Comparison of ENCODE assay signal across 11 cellular contexts in the genomic region with DNA sequence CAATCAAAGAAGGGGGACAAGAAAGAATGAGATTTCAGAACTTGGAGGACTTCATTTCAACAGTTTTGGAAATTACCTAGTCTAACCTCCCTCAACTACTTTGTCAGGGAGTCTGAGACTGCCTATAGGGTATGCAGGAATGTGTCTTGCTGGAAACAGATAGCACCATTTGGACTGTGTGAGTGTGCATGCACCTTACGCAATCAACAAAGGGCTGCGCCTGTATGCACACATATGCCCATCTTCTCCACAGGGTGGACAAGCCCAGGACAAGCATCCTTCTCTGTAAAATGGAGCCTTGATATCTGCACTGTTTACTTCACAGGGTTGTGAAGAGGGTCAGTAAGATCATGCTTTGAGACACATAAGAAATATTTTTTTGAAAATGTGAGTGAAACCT.
"Had no signal": no experiment of that assay in that cellular context is flagged by ENCODE, and none has a peak within 500 bp of the region (broad histone marks: within the 10 kb centered on the region; RNA-seq: fewer than 3 reads in every experiment).

No MANE protein-coding gene starts in this region.

- ATAC-seq: GM23338, HCT116 had no signal

- DNase-seq: GM23248, GOT3, H7, H9, HCEC 1CT, HFFc6 had no signal

- FAIRE-seq: H1, H54 had no signal

- H3K9me3 ChIP-seq: HAP-1 had no signal

- H3K4me3 ChIP-seq: GM23248, GM23338, HAP-1 had no signal

- H3K27ac ChIP-seq: GM23248 had no signal

- H3K36me3 ChIP-seq: HAP-1 had no signal

- H2AFZ ChIP-seq: GM23248, GM23338 had no signal

- H3K4me2 ChIP-seq: GM23338 had no signal

- H3K4me1 ChIP-seq: HAP-1 had no signal

- H3K9ac ChIP-seq: GM23248 had no signal
